Comparison of ENCODE assay signal across 9 cellular contexts in genomic region chr19:54266133-54266532, GRCh38. TPM values are rescaled to one million over a fixed set of nuclear protein-coding genes. Genes with fewer than 3 reads are reported as not detected.
DNase-seq lines count a peak whose midpoint lies in the region; ATAC-seq, FAIRE-seq and TF ChIP-seq lines count a peak whose summit lies in the region.
"Had no signal": no experiment of that assay in that cellular context is flagged by ENCODE, and none has a peak within 500 bp of the region (broad histone marks: within the 10 kb centered on the region; RNA-seq: fewer than 3 reads in every experiment).

No MANE protein-coding gene starts in this region.

- H3K27me3 ChIP-seq in bronchial epithelial cell (ENCODE audit: control insufficient read depth, insufficient read depth, low read length), result no peaks in the 10 kb centered on the region

- no peak overlapping the region for H3K27ac ChIP-seq in VCaP

- ATAC-seq in HG03469 (IDR thresholded peaks at IDR 0.05; ENCODE audit: unreplicated experiment) (no peak), HG02884 (IDR thresholded peaks at IDR 0.05; ENCODE audit: unreplicated experiment) (no peak)

- no peaks in the 10 kb centered on the region for H3K36me3 ChIP-seq in bronchial epithelial cell (ENCODE audit: control insufficient read depth, insufficient read depth, low read length)

- DNase-seq in NCI-H1105 treated with DMSO at 0.1 percent for 48 hours (lab: John Stamatoyannopoulos, UW) (peak; percentile 57), bronchial epithelial cell (ENCODE audit: low read depth) (peak; percentile 53), kidney tubule cell (ENCODE audit: low spot score) (peak; percentile 72)
- peak; percentile 73 for DNase-seq in stimulated activated CD4-positive, alpha-beta T cell treated with anti-CD3 and anti-CD28 coated beads, Interleukin-4, amount 100 ng/mL, for 1 hour

- TF ChIP-seq CTCF in GM12872 (IDR thresholded peaks at IDR 0.05; ENCODE audit: insufficient read depth, low read depth, low read length) (peak; percentile 82), VCaP (conservative IDR thresholded peaks at IDR 0.05) (peak; percentile 86), bronchial epithelial cell (IDR thresholded peaks at IDR 0.05; ENCODE audit: insufficient read depth, low read length, severe bottlenecking) (peak; percentile 72)

- no peak overlapping the region for H3K4me3 ChIP-seq in bronchial epithelial cell (ENCODE audit: low read depth, low read length)

- FAIRE-seq in bronchial epithelial cell (lab: Jason Lieb, UNC), result no peak
- FAIRE-seq: islet of Langerhans had no signal

RNA-seq across cellular contexts. Expression of gene LILRB5, which starts 9.1 kb away (rescaled TPM):
- not detected in 2 replicates for total RNA-seq in bronchial epithelial cell

RNA-seq across cellular contexts. Expression of gene LILRB2, which starts 14.8 kb away (rescaled TPM):
- total RNA-seq in bronchial epithelial cell, result not detected in 2 replicates

RNA-seq across cellular contexts. Expression of gene LILRA6, which starts 23.5 kb away (rescaled TPM):
- not detected in 2 replicates for total RNA-seq in bronchial epithelial cell

RNA-seq across cellular contexts. Expression of gene LILRB3, which starts 43.3 kb away (rescaled TPM):
- total RNA-seq in bronchial epithelial cell, result not detected in 2 replicates

RNA-seq across cellular contexts. Expression of gene LILRA5, which starts 46.8 kb away (rescaled TPM):
- not detected in 2 replicates for total RNA-seq in bronchial epithelial cell
